ENCODE assay signal across 1 cellular context in the genomic region with DNA sequence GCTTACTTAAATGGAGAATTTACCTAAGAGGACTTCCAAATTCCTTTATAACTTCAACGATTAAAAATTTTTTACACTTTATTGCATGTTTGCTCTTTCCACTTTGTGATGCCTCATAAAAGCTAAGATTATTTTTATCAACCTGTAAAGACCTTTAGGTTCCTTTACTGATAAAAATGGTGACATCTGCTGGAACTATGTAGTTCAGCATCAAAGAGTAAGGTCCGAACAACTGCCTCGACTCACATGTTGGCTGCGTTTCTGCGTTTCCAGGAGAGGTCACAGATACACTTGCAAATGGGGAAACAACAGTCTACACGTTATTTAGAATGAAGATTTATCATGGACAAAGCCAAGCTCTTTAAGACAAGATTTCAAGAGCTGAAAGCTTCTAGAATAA.
TF ChIP-seq lines count a peak whose summit lies in the region.

No MANE protein-coding gene starts in this region.

TF ChIP-seq in IMR-90, 13 proteins besides CTCF, POLR2A, EP300 and RAD21 (continued from another document):
- no peak for TF ChIP-seq NFE2L2 (IDR thresholded peaks at IDR 0.05; ENCODE audit: low read depth, low read length)
